ENCODE assay signal across 28 cellular contexts in genomic region chr14:98555440-98555839, GRCh38.
"Had no signal": no experiment of that assay in that cellular context is flagged by ENCODE, and none has a peak within 500 bp of the region (broad histone marks: within the 10 kb centered on the region; RNA-seq: fewer than 3 reads in every experiment).

No MANE protein-coding gene starts in this region.

- H3K4me3 ChIP-seq: stomach, suprapubic skin, testis, thoracic aorta, thyroid gland, tibial artery, tibial nerve, transverse colon, upper lobe of left lung, upper lobe of right lung, uterus, vagina had no signal

- H3K9me3 Mint-ChIP-seq: stimulated activated effector memory CD8-positive, alpha-beta T cell treated with anti-CD3 and anti-CD28 coated beads, Interleukin-12 subunit alpha, Interleukin-12 subunit beta, amount 100 ng/mL, for 72 hours had no signal

- H3K4me1 Mint-ChIP-seq: stimulated activated effector memory CD8-positive, alpha-beta T cell treated with anti-CD3 and anti-CD28 coated beads, Interleukin-12 subunit alpha, Interleukin-12 subunit beta, amount 100 ng/mL, for 72 hours; stimulated activated memory B cell treated with anti-CD40 and anti-IgM and Interleukin-4, amounts not matched to agents 10 μg/mL and 1 μg/mL and 100 μg/mL, for 72 hours; stimulated activated naive B cell treated with anti-CD40 and anti-IgM and Interleukin-4, amounts not matched to agents 10 μg/mL and 1 μg/mL and 100 μg/mL, for 72 hours; stimulated activated naive CD8-positive, alpha-beta T cell treated with anti-CD3 and anti-CD28 coated beads, Interleukin-15, amount 100 ng/mL, for 72 hours had no signal

- H3K9me3 ChIP-seq: stomach, suprapubic skin, testis, thoracic aorta, thyroid gland, tibial artery, transverse colon, upper lobe of left lung, upper lobe of right lung, uterus, vagina had no signal

- ATAC-seq: stimulated activated effector memory CD8-positive, alpha-beta T cell treated with anti-CD3 and anti-CD28 coated beads, Interleukin-12 subunit alpha, Interleukin-12 subunit beta, amount 100 ng/mL, for 72 hours; stimulated activated memory B cell treated with anti-CD40 and anti-IgM and Interleukin-4, amounts not matched to agents 10 μg/mL and 1 μg/mL and 100 μg/mL, for 72 hours; stimulated activated naive B cell treated with anti-CD40 and anti-IgM and Interleukin-4, amounts not matched to agents 10 μg/mL and 1 μg/mL and 100 μg/mL, for 72 hours; stimulated activated naive CD8-positive, alpha-beta T cell treated with anti-CD3 and anti-CD28 coated beads, Interleukin-15, amount 100 ng/mL, for 72 hours; stimulated activated naive CD8-positive, alpha-beta T cell treated with anti-CD3 and anti-CD28 coated beads, Interleukin-15, Interleukin-2, amounts not matched to agents 100 U/mL and 50 U/mL, for 24 hours; upper lobe of right lung had no signal

- H3K36me3 Mint-ChIP-seq: stimulated activated effector memory CD8-positive, alpha-beta T cell treated with anti-CD3 and anti-CD28 coated beads, Interleukin-12 subunit alpha, Interleukin-12 subunit beta, amount 100 ng/mL, for 72 hours; stimulated activated memory B cell treated with anti-CD40 and anti-IgM and Interleukin-4, amounts not matched to agents 10 μg/mL and 1 μg/mL and 100 μg/mL, for 72 hours; stimulated activated naive B cell treated with anti-CD40 and anti-IgM and Interleukin-4, amounts not matched to agents 10 μg/mL and 1 μg/mL and 100 μg/mL, for 72 hours; type B pancreatic cell had no signal

- H3K27ac Mint-ChIP-seq: stimulated activated effector memory CD8-positive, alpha-beta T cell treated with anti-CD3 and anti-CD28 coated beads, Interleukin-12 subunit alpha, Interleukin-12 subunit beta, amount 100 ng/mL, for 72 hours; stimulated activated memory B cell treated with anti-CD40 and anti-IgM and Interleukin-4, amounts not matched to agents 10 μg/mL and 1 μg/mL and 100 μg/mL, for 72 hours; stimulated activated naive B cell treated with anti-CD40 and anti-IgM and Interleukin-4, amounts not matched to agents 10 μg/mL and 1 μg/mL and 100 μg/mL, for 72 hours; stimulated activated naive CD8-positive, alpha-beta T cell treated with anti-CD3 and anti-CD28 coated beads, Interleukin-15, amount 100 ng/mL, for 72 hours; stimulated activated naive CD8-positive, alpha-beta T cell treated with anti-CD3 and anti-CD28 coated beads, Interleukin-15, Interleukin-2, amounts not matched to agents 100 ng/mL and 50 ng/mL, for 24 hours; type B pancreatic cell had no signal

- H3K27ac ChIP-seq: stomach, suprapubic skin, testis, thoracic aorta, thyroid gland, tibial artery, tibial nerve, transverse colon, upper lobe of left lung, upper lobe of right lung, uterus, vagina had no signal

- DNase-seq: stimulated activated CD4-positive, alpha-beta T cell treated with anti-CD3 and anti-CD28 coated beads, Interleukin-2, amount 100 ng/mL, for 48 hours; stimulated activated CD4-positive, alpha-beta T cell treated with anti-CD3 and anti-CD28 coated beads, Interleukin-4, amount 100 ng/mL, for 1 hour; stimulated activated CD4-positive, alpha-beta T cell treated with anti-CD3 and anti-CD28 coated beads, Interleukin-4, amount 100 ng/mL, for 24 hours; stimulated activated CD4-positive, alpha-beta T cell treated with anti-CD3 and anti-CD28 coated beads, Interleukin-4, amount 100 ng/mL, for 4 hours; stimulated activated CD8-positive, alpha-beta memory T cell treated with anti-CD3 and anti-CD28 coated beads, Interleukin-4, amount 100 ng/mL, for 48 hours; stimulated activated naive B cell treated with anti-CD40 and anti-IgM and Interleukin-4, amounts not matched to agents 10 μg/mL and 1 μg/mL and 100 μg/mL, for 72 hours; stimulated activated naive CD4-positive, alpha-beta T cell; stimulated activated naive CD4-positive, alpha-beta T cell treated with Interleukin-2 at 50 U/mL for 16 hours; stimulated activated naive CD8-positive, alpha-beta T cell treated with anti-CD3 and anti-CD28 coated beads, Interleukin-15, amount 100 ng/mL, for 72 hours; stimulated activated naive CD8-positive, alpha-beta T cell treated with anti-CD3 and anti-CD28 coated beads, Interleukin-15, Interleukin-2, amounts not matched to agents 100 U/mL and 50 U/mL, for 24 hours; stomach; substantia nigra; testis; thyroid gland; tibial artery; transverse colon; trophoblast cell; upper lobe of left lung; upper lobe of right lung; uterus had no signal

- H3K27me3 Mint-ChIP-seq: stimulated activated memory B cell treated with anti-CD40 and anti-IgM and Interleukin-4, amounts not matched to agents 10 μg/mL and 1 μg/mL and 100 μg/mL, for 72 hours; stimulated activated naive B cell treated with anti-CD40 and anti-IgM and Interleukin-4, amounts not matched to agents 10 μg/mL and 1 μg/mL and 100 μg/mL, for 72 hours; stimulated activated naive CD8-positive, alpha-beta T cell treated with anti-CD3 and anti-CD28 coated beads, Interleukin-15, amount 100 ng/mL, for 72 hours; stimulated activated naive CD8-positive, alpha-beta T cell treated with anti-CD3 and anti-CD28 coated beads, Interleukin-15, Interleukin-2, amounts not matched to agents 100 ng/mL and 50 ng/mL, for 24 hours had no signal

- H3K4me1 ChIP-seq: stomach, suprapubic skin, testis, thyroid gland, tibial artery, tibial nerve, transverse colon, upper lobe of left lung, upper lobe of right lung, uterus, vagina had no signal

- H3K4me3 Mint-ChIP-seq: stimulated activated effector memory CD8-positive, alpha-beta T cell treated with anti-CD3 and anti-CD28 coated beads, Interleukin-12 subunit alpha, Interleukin-12 subunit beta, amount 100 ng/mL, for 72 hours; stimulated activated memory B cell treated with anti-CD40 and anti-IgM and Interleukin-4, amounts not matched to agents 10 μg/mL and 1 μg/mL and 100 μg/mL, for 72 hours; stimulated activated naive B cell treated with anti-CD40 and anti-IgM and Interleukin-4, amounts not matched to agents 10 μg/mL and 1 μg/mL and 100 μg/mL, for 72 hours; stimulated activated naive CD8-positive, alpha-beta T cell treated with anti-CD3 and anti-CD28 coated beads, Interleukin-15, amount 100 ng/mL, for 72 hours; stimulated activated naive CD8-positive, alpha-beta T cell treated with anti-CD3 and anti-CD28 coated beads, Interleukin-15, Interleukin-2, amounts not matched to agents 100 ng/mL and 50 ng/mL, for 24 hours; type B pancreatic cell had no signal

- H3K36me3 ChIP-seq: stomach, suprapubic skin, thoracic aorta, thyroid gland, tibial artery, tibial nerve, transverse colon, upper lobe of left lung, upper lobe of right lung, uterus, vagina had no signal
